In genomic region chr10:122204691-122205489, GRCh38 we compare ENCODE assay signal across 20 cellular contexts.
A peak's percentile ranks its signal among the peaks of the same experiment; 100 is the strongest.
DNase-seq lines count a peak whose midpoint lies in the region; ATAC-seq and TF ChIP-seq lines count a peak whose summit lies in the region.
"Had no signal": no experiment of that assay in that cellular context is flagged by ENCODE, and none has a peak within 500 bp of the region (broad histone marks: within the 10 kb centered on the region; RNA-seq: fewer than 3 reads in every experiment).

No MANE protein-coding gene starts in this region.

- peaks cover 0 to 46% (median 26%) of the 10 kb centered on the region in 9 donors for H3K4me1 ChIP-seq in heart right ventricle
- H3K4me1 ChIP-seq in gastrocnemius medialis: peaks cover 14 to 17% of the 10 kb centered on the region in 2 donors
- H3K4me1 ChIP-seq in SJCRH30: no peaks in the 10 kb centered on the region; the same call in 1 of the 2 replicates
- H3K4me1 ChIP-seq: tibial nerve had no signal

- H3K27me3 ChIP-seq in WERI-Rb-1 (ENCODE audit: insufficient read depth, low read depth, severe bottlenecking): no peaks in the 10 kb centered on the region
- H3K27me3 ChIP-seq in heart right ventricle: no peaks in the 10 kb centered on the region
- H3K27me3 ChIP-seq in gastrocnemius medialis: no peaks in the 10 kb centered on the region
- H3K27me3 ChIP-seq in SJCRH30: no peaks in the 10 kb centered on the region
- H3K27me3 ChIP-seq: dorsolateral prefrontal cortex, MG63, tibial nerve had no signal

- TF ChIP-seq CTCF in WERI-Rb-1 (IDR thresholded peaks at IDR 0.05; ENCODE audit: low read depth, low read length): 0 out of 2 replicates have a peak, but pooled peaks have one; percentile 5
- TF ChIP-seq CTCF in heart right ventricle (IDR thresholded peaks at IDR 0.05): no peak
- no peak for TF ChIP-seq CTCF in gastrocnemius medialis (IDR thresholded peaks at IDR 0.05 in 4 of 5, conservative IDR thresholded peaks at IDR 0.05 in 1 of 5)

- in situ Hi-C loops in gastrocnemius medialis (cut with MboI; ENCODE audit: low sequenced_read_pairs in 4 of 4): no loop called here

- no peak for TF ChIP-seq POLR2A in gastrocnemius medialis (IDR thresholded peaks at IDR 0.05)

- H3K27ac ChIP-seq in WERI-Rb-1: no peak overlapping the region
- no peak overlapping the region for H3K27ac ChIP-seq in heart right ventricle
- peak overlapping the region; percentile 30 to 68 (median 46) for H3K27ac ChIP-seq in gastrocnemius medialis
- H3K27ac ChIP-seq in SJCRH30: no peak overlapping the region
- H3K27ac ChIP-seq: dorsolateral prefrontal cortex, tibial nerve had no signal

- DNase-seq in Right ventricle myocardium inferior (ENCODE audit: missing footprints) (no peak), cardiac septum (ENCODE audit: low spot score) (no peak), WERI-Rb-1 (no peak), heart right ventricle (no peak), gastrocnemius medialis (no peak), SW480 (ENCODE audit: low spot score) (no peak), SJCRH30 (no peak)
- DNase-seq: activated gamma-delta T cell; AML-193; CD8-positive, alpha-beta memory T cell; cerebellar nuclear complex; DMS 273 treated with DMSO at 0.1 percent for 48 hours; dorsolateral prefrontal cortex; KG1; kidney; MG63; NCI-H2081 had no signal

- intact Hi-C loops in Right ventricle myocardium inferior (cut with DNase I): no loop called here
- intact Hi-C loops in cardiac septum (cut with DNase I): no loop called here
- intact Hi-C loops in heart right ventricle (cut with DNase I): loop anchor here in 1 of 10 donors (5.0 kb wide), 1 partner anchor 63 kb away; no protein-coding TSS in a partner anchor
- intact Hi-C loops in gastrocnemius medialis (cut with DNase I; ENCODE audit: low total_unique reads): no loop called here

- H3K36me3 ChIP-seq in WERI-Rb-1: no peaks in the 10 kb centered on the region
- peaks cover 0 to 34% (median 0%) of the 10 kb centered on the region in 9 donors for H3K36me3 ChIP-seq in heart right ventricle
- H3K36me3 ChIP-seq in gastrocnemius medialis: peaks cover 0 to 4% of the 10 kb centered on the region in 2 donors
- H3K36me3 ChIP-seq in SJCRH30: peaks cover 23% of the 10 kb centered on the region
- H3K36me3 ChIP-seq: MG63 had no signal

- 77% methylated on average over 15 of the region's 15 CpGs for WGBS in heart right ventricle, 2 donors

- no peak overlapping the region for H3K4me3 ChIP-seq in WERI-Rb-1 (ENCODE audit: low read depth, low read length)
- no peak overlapping the region for H3K4me3 ChIP-seq in heart right ventricle
- no peak overlapping the region for H3K4me3 ChIP-seq in gastrocnemius medialis
- no peak overlapping the region for H3K4me3 ChIP-seq in SJCRH30
- H3K4me3 ChIP-seq: dorsolateral prefrontal cortex, lung, MG63, tibial nerve had no signal

- no peaks in the 10 kb centered on the region for H3K9me3 ChIP-seq in WERI-Rb-1 (ENCODE audit: severe bottlenecking)
- no peaks in the 10 kb centered on the region for H3K9me3 ChIP-seq in heart right ventricle
- H3K9me3 ChIP-seq in gastrocnemius medialis: no peaks in the 10 kb centered on the region
- no peaks in the 10 kb centered on the region for H3K9me3 ChIP-seq in SJCRH30 (replicated peaks)
- H3K9me3 ChIP-seq: MG63, tibial nerve had no signal

- ATAC-seq in Right ventricle myocardium inferior (peak; percentile 57), heart right ventricle (peak in 6 of 8 donors; percentile 18 to 46 (median 24)), gastrocnemius medialis (no peak), HG03135 (IDR thresholded peaks at IDR 0.05; ENCODE audit: unreplicated experiment) (no peak)

Comparison
In these comparisons a context has a peak if more than half of its experiments do, and no peak if none do; other contexts are left out.
1. ATAC-seq: peak in Right ventricle myocardium inferior (single experiment) and heart right ventricle (6 of 8); none in gastrocnemius medialis (0 of 2) and HG03135 (single experiment).
2. H3K27ac ChIP-seq: peak in gastrocnemius medialis (4 of 4); none in WERI-Rb-1 (single experiment), heart right ventricle (0 of 10) and SJCRH30 (single experiment).